In the genomic region with DNA sequence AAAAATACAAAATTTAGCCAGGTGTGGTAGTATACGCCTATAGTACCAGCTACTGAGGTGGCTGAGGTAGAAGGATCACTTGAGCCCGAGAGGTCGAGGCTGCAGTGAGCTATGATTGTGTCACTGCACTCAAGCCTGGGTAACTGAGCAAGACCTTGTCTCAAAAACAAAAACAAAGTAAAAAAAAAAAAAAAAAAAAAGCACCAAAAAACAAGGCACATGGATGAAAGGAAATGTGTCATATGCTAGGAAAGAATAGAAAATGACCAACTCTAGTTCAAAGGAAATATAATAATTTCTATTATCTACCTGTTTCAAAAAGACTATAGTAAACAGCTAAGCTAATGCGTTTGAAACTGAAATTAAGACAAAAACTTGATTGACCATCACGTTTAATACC, we compare ENCODE assay signal across 16 cellular contexts. TPM values are rescaled to one million over a fixed set of nuclear protein-coding genes. Genes with fewer than 3 reads are reported as not detected.
DNase-seq lines count a peak whose midpoint lies in the region; ATAC-seq and TF ChIP-seq lines count a peak whose summit lies in the region.
"Had no signal": no experiment of that assay in that cellular context is flagged by ENCODE, and none has a peak within 500 bp of the region (broad histone marks: within the 10 kb centered on the region; RNA-seq: fewer than 3 reads in every experiment).

No MANE protein-coding gene starts in this region.

- H3K4me3 Mint-ChIP-seq in nephron progenitor cell = no peak overlapping the region
- H3K4me3 Mint-ChIP-seq: CD8-positive, alpha-beta T cell; H9 had no signal

- peak overlapping the region; percentile 29 for H3K27ac Mint-ChIP-seq in nephron progenitor cell
- H3K27ac Mint-ChIP-seq: CD8-positive, alpha-beta T cell had no signal

- H3K9me3 Mint-ChIP-seq in nephron progenitor cell = no peaks in the 10 kb centered on the region
- H3K9me3 Mint-ChIP-seq: CD8-positive, alpha-beta T cell; H9 had no signal

- peaks cover 65% of the 10 kb centered on the region for H3K36me3 Mint-ChIP-seq in nephron progenitor cell (ENCODE audit: low read depth)

- no peak overlapping the region for H3K4me3 ChIP-seq in cardiac muscle cell
- H3K4me3 ChIP-seq in thoracic aorta = no peak overlapping the region
- H3K4me3 ChIP-seq: A549, BLaER1 had no signal

- peaks cover 46% of the 10 kb centered on the region for H3K4me1 Mint-ChIP-seq in nephron progenitor cell

- no peak for ATAC-seq in left ventricle myocardium superior
- ATAC-seq in thoracic aorta (ENCODE audit: insufficient number of reproducible peaks, low FRiP score, low read depth) = no peak
- ATAC-seq: A549; CD8-positive, alpha-beta T cell had no signal

- intact Hi-C loops in left ventricle myocardium superior (cut with micrococcal nuclease) = no loop called here

- in situ Hi-C loops in ACHN (cut with HindIII; ENCODE audit: low pct_ligation_motif_present, low pct_unique_long_range_greater_than_20kb, low sequenced_read_pairs) = no loop called here

- peak overlapping the region; percentile 21 for H3K27ac ChIP-seq in cardiac muscle cell
- peak overlapping the region; percentile 32 to 37 for H3K27ac ChIP-seq in thoracic aorta
- H3K27ac ChIP-seq: 22Rv1, A549, BLaER1 had no signal

- TF ChIP-seq CTCF in cardiac muscle cell (IDR thresholded peaks at IDR 0.05; ENCODE audit: low read depth, low read length) = no peak
- TF ChIP-seq CTCF in nephron progenitor cell (IDR thresholded peaks at IDR 0.05) = no peak
- TF ChIP-seq CTCF in thoracic aorta (IDR thresholded peaks at IDR 0.05) = no peak

- H3K27me3 Mint-ChIP-seq in nephron progenitor cell (ENCODE audit: low read depth, poor library complexity) = no peaks in the 10 kb centered on the region

- DNase-seq in cardiac muscle cell (ENCODE audit: low read depth in 1 of 2, low spot score in 1 of 2) (no peak), left ventricle myocardium superior (no peak), dermis blood vessel endothelial cell (peak; percentile 56), nephron progenitor cell (no peak), thoracic aorta (ENCODE audit: low spot score) (no peak), ACHN (no peak)
- no peak for DNase-seq in activated CD4-positive, CD25-positive, alpha-beta regulatory T cell (lab: John Stamatoyannopoulos, UW)
- no peak for DNase-seq in activated CD8-positive, alpha-beta memory T cell treated with anti-CD3 and anti-CD28 coated beads, Interleukin-2, amount 50 U/mL, for 48 hours
- DNase-seq: Calu3; CD8-positive, alpha-beta T cell; DMS79 treated with DMSO at 0.1 percent for 48 hours; GF-D8; H9 had no signal

- H3K36me3 ChIP-seq in cardiac muscle cell (no peaks in the 10 kb centered on the region), thoracic aorta (peaks cover 2% of the 10 kb centered on the region)

- peaks cover 30% of the 10 kb centered on the region for H3K4me1 ChIP-seq in cardiac muscle cell (ENCODE audit: low read depth)
- peaks cover 46 to 87% of the 10 kb centered on the region in 2 donors for H3K4me1 ChIP-seq in thoracic aorta (ENCODE audit: control insufficient read depth in 1 of 2, low read depth in 2 of 2)
- H3K4me1 ChIP-seq: BLaER1 had no signal

- H3K27me3 ChIP-seq in cardiac muscle cell (no peaks in the 10 kb centered on the region), thoracic aorta (replicated peaks; ENCODE audit: insufficient read depth) (no peaks in the 10 kb centered on the region)
- H3K27me3 ChIP-seq: BLaER1 had no signal

- H3K9me3 ChIP-seq in cardiac muscle cell (ENCODE audit: low read depth) (no peaks in the 10 kb centered on the region), thoracic aorta (no peaks in the 10 kb centered on the region)
- H3K9me3 ChIP-seq: A549, BLaER1 had no signal

RNA-seq across cellular contexts. Expression of a gene that starts 33.8 kb away (rescaled TPM):
- 172 and 409 TPM in 2 replicates for total RNA-seq in cardiac muscle cell
- polyA plus RNA-seq in cardiac muscle cell = 140 and 178 TPM in 2 replicates
- 121 TPM for total RNA-seq in left ventricle myocardium superior
- total RNA-seq in dermis blood vessel endothelial cell = 71.5 and 87.2 TPM in 2 replicates
- total RNA-seq in thoracic aorta = 100 to 1,000 TPM; 136 to 158 TPM
